In genomic region chr13:39590466-39591036, GRCh38 we compare ENCODE assay signal across 25 cellular contexts. TPM values are rescaled to one million over a fixed set of nuclear protein-coding genes. Genes with fewer than 3 reads are reported as not detected.
DNase-seq lines count a peak whose midpoint lies in the region; ATAC-seq lines count a peak whose summit lies in the region.
"Had no signal": no experiment of that assay in that cellular context is flagged by ENCODE, and none has a peak within 500 bp of the region (broad histone marks: within the 10 kb centered on the region; RNA-seq: fewer than 3 reads in every experiment).

No MANE protein-coding gene starts in this region.

- no peak overlapping the region for H3K4me3 ChIP-seq in mesendoderm (ENCODE audit: low read length)
- H3K4me3 ChIP-seq: GM12878, PC-9, SJSA1 had no signal

- POLR2A ChIA-PET in activated CD4-positive, alpha-beta T cell treated with anti-CD3 and anti-CD28 coated beads, Interleukin-2, amount 10 ng/mL, durations not matched to agents 7 days and 5 days (lab: Charles Lee), result no interaction called here

- H3K4me2 ChIP-seq in mesendoderm (ENCODE audit: low read length), result no peak overlapping the region
- H3K4me2 ChIP-seq: PC-9 had no signal

- H3K36me3 Mint-ChIP-seq in activated T-helper 17 cell treated with anti-CD3 and anti-CD28 coated beads, Interleukin-2, amount 50 U/mL, for 72 hours (ENCODE audit: low read depth), result no peaks in the 10 kb centered on the region
- H3K36me3 Mint-ChIP-seq in activated CD4-positive, alpha-beta T cell treated with anti-CD3 and anti-CD28 coated beads, Interleukin-2, amount 10 ng/mL, durations not matched to agents 7 days and 5 days (ENCODE audit: low read depth), result no peaks in the 10 kb centered on the region
- H3K36me3 Mint-ChIP-seq in stimulated activated memory B cell treated with anti-CD40 and anti-IgM and Interleukin-4, amounts not matched to agents 10 μg/mL and 1 μg/mL and 100 μg/mL, for 72 hours, result no peaks in the 10 kb centered on the region
- H3K36me3 Mint-ChIP-seq: CD8-positive, alpha-beta memory T cell had no signal

- H3K27ac ChIP-seq in mesendoderm (ENCODE audit: low read depth, low read length), result peak overlapping the region; percentile 15
- H3K27ac ChIP-seq: C4-2B, PC-9, SJSA1 had no signal

- H3K4me3 Mint-ChIP-seq in activated T-helper 17 cell treated with anti-CD3 and anti-CD28 coated beads, Interleukin-2, amount 50 U/mL, for 72 hours, result no peak overlapping the region
- H3K4me3 Mint-ChIP-seq in activated CD4-positive, alpha-beta T cell treated with anti-CD3 and anti-CD28 coated beads, Interleukin-2, amount 10 ng/mL, durations not matched to agents 7 days and 5 days, result no peak overlapping the region
- H3K4me3 Mint-ChIP-seq in stimulated activated memory B cell treated with anti-CD40 and anti-IgM and Interleukin-4, amounts not matched to agents 10 μg/mL and 1 μg/mL and 100 μg/mL, for 72 hours, result no peak overlapping the region
- H3K4me3 Mint-ChIP-seq: CD8-positive, alpha-beta memory T cell had no signal

- no peak overlapping the region for H3K27ac Mint-ChIP-seq in activated T-helper 17 cell treated with anti-CD3 and anti-CD28 coated beads, Interleukin-2, amount 50 U/mL, for 72 hours
- H3K27ac Mint-ChIP-seq in activated CD4-positive, alpha-beta T cell treated with anti-CD3 and anti-CD28 coated beads, Interleukin-2, amount 10 ng/mL, durations not matched to agents 7 days and 5 days, result no peak overlapping the region
- no peak overlapping the region for H3K27ac Mint-ChIP-seq in stimulated activated memory B cell treated with anti-CD40 and anti-IgM and Interleukin-4, amounts not matched to agents 10 μg/mL and 1 μg/mL and 100 μg/mL, for 72 hours
- H3K27ac Mint-ChIP-seq: CD8-positive, alpha-beta memory T cell had no signal

- peaks cover 5% of the 10 kb centered on the region for H3K27me3 Mint-ChIP-seq in activated T-helper 17 cell treated with anti-CD3 and anti-CD28 coated beads, Interleukin-2, amount 50 U/mL, for 72 hours
- H3K27me3 Mint-ChIP-seq in activated CD4-positive, alpha-beta T cell treated with anti-CD3 and anti-CD28 coated beads, Interleukin-2, amount 10 ng/mL, durations not matched to agents 7 days and 5 days, result peaks cover 1% of the 10 kb centered on the region
- H3K27me3 Mint-ChIP-seq in stimulated activated memory B cell treated with anti-CD40 and anti-IgM and Interleukin-4, amounts not matched to agents 10 μg/mL and 1 μg/mL and 100 μg/mL, for 72 hours, result peaks cover 13% of the 10 kb centered on the region

- H3K4me1 ChIP-seq in mesendoderm (ENCODE audit: control insufficient read depth, low read depth, low read length), result no peaks in the 10 kb centered on the region

- H3K4me1 Mint-ChIP-seq in activated T-helper 17 cell treated with anti-CD3 and anti-CD28 coated beads, Interleukin-2, amount 50 U/mL, for 72 hours, result no peaks in the 10 kb centered on the region
- H3K4me1 Mint-ChIP-seq in activated CD4-positive, alpha-beta T cell treated with anti-CD3 and anti-CD28 coated beads, Interleukin-2, amount 10 ng/mL, durations not matched to agents 7 days and 5 days, result no peaks in the 10 kb centered on the region
- H3K4me1 Mint-ChIP-seq in stimulated activated memory B cell treated with anti-CD40 and anti-IgM and Interleukin-4, amounts not matched to agents 10 μg/mL and 1 μg/mL and 100 μg/mL, for 72 hours, result no peaks in the 10 kb centered on the region
- H3K4me1 Mint-ChIP-seq: CD8-positive, alpha-beta memory T cell had no signal

- CTCF ChIA-PET in activated CD4-positive, alpha-beta T cell treated with anti-CD3 and anti-CD28 coated beads, Interleukin-2, amount 10 ng/mL, durations not matched to agents 7 days and 5 days (lab: Charles Lee), result no interaction called here

- no peaks in the 10 kb centered on the region for H3K27me3 ChIP-seq in mesendoderm (ENCODE audit: insufficient read depth, low read length, poor library complexity)
- H3K27me3 ChIP-seq: SJSA1 had no signal

- H3K4ac ChIP-seq in mesendoderm (ENCODE audit: low read depth, low read length), result no peak overlapping the region

- H3K9me3 Mint-ChIP-seq in activated T-helper 17 cell treated with anti-CD3 and anti-CD28 coated beads, Interleukin-2, amount 50 U/mL, for 72 hours, result no peaks in the 10 kb centered on the region
- H3K9me3 Mint-ChIP-seq in activated CD4-positive, alpha-beta T cell treated with anti-CD3 and anti-CD28 coated beads, Interleukin-2, amount 10 ng/mL, durations not matched to agents 7 days and 5 days, result peaks cover 2% of the 10 kb centered on the region
- H3K9me3 Mint-ChIP-seq in stimulated activated memory B cell treated with anti-CD40 and anti-IgM and Interleukin-4, amounts not matched to agents 10 μg/mL and 1 μg/mL and 100 μg/mL, for 72 hours, result no peaks in the 10 kb centered on the region

- no peak overlapping the region for H3K18ac ChIP-seq in mesendoderm (ENCODE audit: low read length)

- H4K8ac ChIP-seq in mesendoderm (ENCODE audit: low read depth, low read length), result no peak overlapping the region

- no peak overlapping the region for H2BK120ac ChIP-seq in mesendoderm (ENCODE audit: low read depth, low read length)

- H3K56ac ChIP-seq in mesendoderm (ENCODE audit: low read length), result no peak overlapping the region

- no peaks in the 10 kb centered on the region for H3K36me3 ChIP-seq in mesendoderm (ENCODE audit: control insufficient read depth, insufficient read depth, low read length)

- no peak overlapping the region for H2BK5ac ChIP-seq in mesendoderm (ENCODE audit: low read length)

- DNase-seq in HCEC 1CT, result peak; percentile 32
- DNase-seq in mesendoderm, result peak; percentile 48
- no peak for DNase-seq in activated CD4-positive, alpha-beta T cell treated with anti-CD3 and anti-CD28 coated beads, Interleukin-2, amount 10 ng/mL, durations not matched to agents 7 days and 5 days
- no peak for DNase-seq in NCI-H146 treated with DMSO at 0.1 percent for 48 hours (lab: John Stamatoyannopoulos, UW; ENCODE audit: unreplicated experiment)
- DNase-seq: CD8-positive, alpha-beta memory T cell; DMS79 treated with DMSO at 0.1 percent for 48 hours; GDM1; Karpas-422; NCI-H1092 treated with DMSO at 0.1 percent for 48 hours; NCI-H1436 treated with DMSO at 0.1 percent for 48 hours; NCI-H1930; NCI-H2107; NCI-H524; NCI-H774; PC-9; Right ventricle myocardium superior; RPMI8226 had no signal

- no CpG with 5 or more reads among the region's 2 CpGs for WGBS in mesendoderm (ENCODE audit: extremely low coverage, insufficient coverage, low lambda C conversion rate)

- no peaks in the 10 kb centered on the region for H3K79me1 ChIP-seq in mesendoderm (ENCODE audit: low read length)

- ATAC-seq in activated T-helper 17 cell treated with anti-CD3 and anti-CD28 coated beads, Interleukin-2, amount 50 U/mL, for 72 hours (replicated peaks), result peak; percentile 50
- ATAC-seq in stimulated activated memory B cell treated with anti-CD40 and anti-IgM and Interleukin-4, amounts not matched to agents 10 μg/mL and 1 μg/mL and 100 μg/mL, for 72 hours, result no peak
- ATAC-seq in HG03521 (IDR thresholded peaks at IDR 0.05; ENCODE audit: unreplicated experiment), result no peak
- ATAC-seq: GM12878, HCT116 had no signal

- no peak overlapping the region for H2BK15ac ChIP-seq in mesendoderm (replicated peaks; ENCODE audit: low read depth)

- H3K79me2 ChIP-seq in mesendoderm (ENCODE audit: control insufficient read depth, insufficient read depth, low read length), result no peaks in the 10 kb centered on the region

- no peak overlapping the region for H4K5ac ChIP-seq in mesendoderm (ENCODE audit: low read length)

- no peak overlapping the region for H2AK5ac ChIP-seq in mesendoderm (ENCODE audit: low read length)

- H3K9ac ChIP-seq in mesendoderm (ENCODE audit: low read length), result no peak overlapping the region

- H3K23ac ChIP-seq in mesendoderm (ENCODE audit: low read length), result no peak overlapping the region

RNA-seq across cellular contexts. Expression of gene LHFPL6, which starts 12.4 kb away (rescaled TPM):
- 1 to 10 TPM; 1.1 to 7.5 TPM for total RNA-seq in activated T-helper 17 cell treated with anti-CD3 and anti-CD28 coated beads, Interleukin-2, amount 50 U/mL, for 72 hours
- polyA plus RNA-seq in mesendoderm (2013, experiment 1 of 2), result 4.3 TPM
- 4.4 TPM for polyA plus RNA-seq in mesendoderm (2013, experiment 2 of 2)
- under 1 TPM; 0.12 to 0.25 TPM for total RNA-seq in activated CD4-positive, alpha-beta T cell treated with anti-CD3 and anti-CD28 coated beads, Interleukin-2, amount 10 ng/mL, durations not matched to agents 7 days and 5 days
- total RNA-seq: HT-29 had no signal
- polyA plus RNA-seq: CD8-positive, alpha-beta memory T cell had no signal

Comparison
In these comparisons a context has a peak if more than half of its experiments do, and no peak if none do; other contexts are left out.
1. DNase-seq: peak in HCEC 1CT (single experiment) and mesendoderm (single experiment); none in activated CD4-positive, alpha-beta T cell treated with anti-CD3 and anti-CD28 coated beads, Interleukin-2, amount 10 ng/mL, durations not matched to agents 7 days and 5 days (single experiment) and NCI-H146 treated with DMSO at 0.1 percent for 48 hours (single experiment).